Comparison of ENCODE assay signal across 19 cellular contexts in the genomic region with DNA sequence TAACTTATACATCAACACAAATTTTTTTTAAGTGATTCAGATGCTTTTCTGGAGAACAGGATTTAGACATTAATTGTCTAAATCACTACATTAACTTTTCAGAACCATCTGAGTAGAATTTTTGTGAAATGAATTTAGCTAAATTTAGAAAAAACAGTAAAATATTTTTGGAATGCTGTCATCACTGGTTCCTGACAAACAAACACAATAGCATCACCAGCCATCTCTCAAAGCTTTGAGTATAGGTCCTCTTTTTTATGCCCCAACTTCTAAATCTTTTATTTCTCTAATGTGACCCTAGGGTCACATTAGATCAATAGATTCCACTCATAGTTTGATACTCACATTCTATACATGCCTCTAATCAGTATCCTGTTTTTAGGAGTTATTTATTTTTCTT.
"Had no signal": no experiment of that assay in that cellular context is flagged by ENCODE, and none has a peak within 500 bp of the region (broad histone marks: within the 10 kb centered on the region; RNA-seq: fewer than 3 reads in every experiment).

No MANE protein-coding gene starts in this region.

- H3K9me3 Mint-ChIP-seq: activated naive CD4-positive, alpha-beta T cell treated with anti-CD3 and anti-CD28 coated beads, Interleukin-2, amount 10 ng/mL, durations not matched to agents 7 days and 5 days; neural progenitor cell; T-helper 1 cell treated with Interleukin-12 subunit alpha and Interleukin-12 subunit beta and Interleukin-4 antibody, amounts not matched to agents 30 μg/mL and 1 μg/mL, for 36 hours had no signal

- FAIRE-seq: pancreas, urothelium cell line had no signal

- DNase-seq: activated CD4-positive, alpha-beta memory T cell treated with anti-CD3 and anti-CD28 coated beads, Interleukin-2, amount 10 ng/mL, durations not matched to agents 7 days and 5 days; activated CD4-positive, alpha-beta T cell treated with anti-CD3 and anti-CD28 coated beads for 4 hours; activated naive CD4-positive, alpha-beta T cell treated with anti-CD3 and anti-CD28 coated beads, Interleukin-2, amount 10 ng/mL, durations not matched to agents 7 days and 5 days; activated T-cell treated with anti-CD3 and anti-CD28 coated beads, Interleukin-2, amount 50 U/mL, for 24 hours; adrenal gland; body of pancreas; central memory CD4-positive, alpha-beta T cell; effector CD4-positive, alpha-beta T cell; gastrocnemius medialis; heart left ventricle; islet precursor cell; naive B cell; pancreas; sigmoid colon had no signal

- H3K4me1 ChIP-seq: adrenal gland, body of pancreas, gastrocnemius medialis, heart left ventricle, neural progenitor cell, pancreas, sigmoid colon had no signal

- H3K36me3 Mint-ChIP-seq: activated naive CD4-positive, alpha-beta T cell treated with anti-CD3 and anti-CD28 coated beads, Interleukin-2, amount 10 ng/mL, durations not matched to agents 7 days and 5 days; naive B cell; neural progenitor cell; stimulated activated effector memory CD8-positive, alpha-beta T cell treated with anti-CD3 and anti-CD28 coated beads, Interleukin-12 subunit alpha, Interleukin-12 subunit beta, amount 100 ng/mL, for 72 hours had no signal

- H3K4me3 Mint-ChIP-seq: activated CD4-positive, alpha-beta memory T cell treated with anti-CD3 and anti-CD28 coated beads, Interleukin-2, amount 10 ng/mL, durations not matched to agents 7 days and 5 days; activated naive CD4-positive, alpha-beta T cell treated with anti-CD3 and anti-CD28 coated beads, Interleukin-2, amount 10 ng/mL, durations not matched to agents 7 days and 5 days; activated T-cell treated with anti-CD3 and anti-CD28 coated beads, Interleukin-2, amount 50 U/mL, for 24 hours; naive B cell; neural progenitor cell; stimulated activated effector memory CD8-positive, alpha-beta T cell treated with anti-CD3 and anti-CD28 coated beads, Interleukin-12 subunit alpha, Interleukin-12 subunit beta, amount 100 ng/mL, for 72 hours; T-helper 1 cell treated with Interleukin-12 subunit alpha and Interleukin-12 subunit beta and Interleukin-4 antibody, amounts not matched to agents 30 μg/mL and 1 μg/mL, for 36 hours had no signal

- ATAC-seq: body of pancreas; gastrocnemius medialis; heart left ventricle; pancreas; stimulated activated effector memory CD8-positive, alpha-beta T cell treated with anti-CD3 and anti-CD28 coated beads, Interleukin-12 subunit alpha, Interleukin-12 subunit beta, amount 100 ng/mL, for 72 hours had no signal

- H3K27me3 Mint-ChIP-seq: activated CD4-positive, alpha-beta memory T cell treated with anti-CD3 and anti-CD28 coated beads, Interleukin-2, amount 10 ng/mL, durations not matched to agents 7 days and 5 days; activated naive CD4-positive, alpha-beta T cell treated with anti-CD3 and anti-CD28 coated beads, Interleukin-2, amount 10 ng/mL, durations not matched to agents 7 days and 5 days; activated T-cell treated with anti-CD3 and anti-CD28 coated beads, Interleukin-2, amount 50 U/mL, for 24 hours; naive B cell had no signal

- H2AFZ ChIP-seq: neural progenitor cell had no signal

- H3K9me3 ChIP-seq: adrenal gland, body of pancreas, gastrocnemius medialis, heart left ventricle, pancreas, sigmoid colon had no signal

- H3K36me3 ChIP-seq: adrenal gland, gastrocnemius medialis, heart left ventricle, neural progenitor cell, pancreas, sigmoid colon had no signal

- H3K27me3 ChIP-seq: adrenal gland, body of pancreas, gastrocnemius medialis, heart left ventricle, neural progenitor cell, pancreas, sigmoid colon had no signal

- H3K9ac ChIP-seq: neural progenitor cell had no signal

- H3K4me1 Mint-ChIP-seq: activated CD4-positive, alpha-beta memory T cell treated with anti-CD3 and anti-CD28 coated beads, Interleukin-2, amount 10 ng/mL, durations not matched to agents 7 days and 5 days; activated naive CD4-positive, alpha-beta T cell treated with anti-CD3 and anti-CD28 coated beads, Interleukin-2, amount 10 ng/mL, durations not matched to agents 7 days and 5 days; naive B cell; neural progenitor cell; stimulated activated effector memory CD8-positive, alpha-beta T cell treated with anti-CD3 and anti-CD28 coated beads, Interleukin-12 subunit alpha, Interleukin-12 subunit beta, amount 100 ng/mL, for 72 hours had no signal

- H3K27ac ChIP-seq: adrenal gland, body of pancreas, coronary artery, gastrocnemius medialis, heart left ventricle, neural progenitor cell, pancreas, sigmoid colon had no signal

- H3K4me3 ChIP-seq: adrenal gland, body of pancreas, coronary artery, gastrocnemius medialis, heart left ventricle, neural progenitor cell, pancreas, sigmoid colon had no signal

- H3K4me2 ChIP-seq: neural progenitor cell had no signal

- H3K27ac Mint-ChIP-seq: activated CD4-positive, alpha-beta memory T cell treated with anti-CD3 and anti-CD28 coated beads, Interleukin-2, amount 10 ng/mL, durations not matched to agents 7 days and 5 days; activated naive CD4-positive, alpha-beta T cell treated with anti-CD3 and anti-CD28 coated beads, Interleukin-2, amount 10 ng/mL, durations not matched to agents 7 days and 5 days; activated T-cell treated with anti-CD3 and anti-CD28 coated beads, Interleukin-2, amount 50 U/mL, for 24 hours; naive B cell; neural progenitor cell; stimulated activated effector memory CD8-positive, alpha-beta T cell treated with anti-CD3 and anti-CD28 coated beads, Interleukin-12 subunit alpha, Interleukin-12 subunit beta, amount 100 ng/mL, for 72 hours; T-helper 1 cell treated with Interleukin-12 subunit alpha and Interleukin-12 subunit beta and Interleukin-4 antibody, amounts not matched to agents 30 μg/mL and 1 μg/mL, for 36 hours had no signal
